Comparison of ENCODE assay signal across 1 cellular context in genomic region chr17:46192484-46193245, GRCh38.
TF ChIP-seq lines count a peak whose summit lies in the region.

No MANE protein-coding gene starts in this region.

TF ChIP-seq in A549, 52 proteins besides CTCF, POLR2A, EP300 and RAD21 (continued from another document):
- TF ChIP-seq HMGXB4 (CRISPR knock-in tag; IDR thresholded peaks at IDR 0.05; ENCODE audit: borderline replicate concordance) (no peak; the same call in 1 of the 2 replicates), RFX5 (IDR thresholded peaks at IDR 0.05) (no peak), MAZ (IDR thresholded peaks at IDR 0.05; ENCODE audit: borderline replicate concordance, low read depth, low read length) (no peak), ZFP36 (IDR thresholded peaks at IDR 0.05; ENCODE audit: borderline replicate concordance, partially characterized antibody) (peak; percentile 84), CBX8 (IDR thresholded peaks at IDR 0.05) (no peak), ZSCAN20 (CRISPR knock-in tag; IDR thresholded peaks at IDR 0.05) (no peak), POLR2AphosphoS2 (conservative IDR thresholded peaks at IDR 0.05; ENCODE audit: low read length) (no peak), SREBF2 (IDR thresholded peaks at IDR 0.05) (no peak), HOXA7 (CRISPR knock-in tag; IDR thresholded peaks at IDR 0.05) (no peak), RARB (CRISPR knock-in tag; IDR thresholded peaks at IDR 0.05) (no peak), RCOR1 (IDR thresholded peaks at IDR 0.05; ENCODE audit: low read depth, low read length) (no peak), MYC (IDR thresholded peaks at IDR 0.05; ENCODE audit: borderline replicate concordance, low read length) (no peak; the same call in 1 of the 2 replicates), TP53 (CRISPR knock-in tag; IDR thresholded peaks at IDR 0.05) (0 out of 2 replicates have a peak, but pooled peaks have one; percentile 15), HEYL (CRISPR knock-in tag; IDR thresholded peaks at IDR 0.05) (no peak), USF2 (IDR thresholded peaks at IDR 0.05) (peak; percentile 84), MAFK (IDR thresholded peaks at IDR 0.05; ENCODE audit: partially characterized antibody) (no peak), E2F6 (IDR thresholded peaks at IDR 0.05; ENCODE audit: borderline replicate concordance, low read depth) (0 out of 2 replicates have a peak, but pooled peaks have one; percentile 19), JUN (IDR thresholded peaks at IDR 0.05) (peak; percentile 63 to 84; a peak in 2 of 5 replicates), BCL3 (IDR thresholded peaks at IDR 0.05) (peak; percentile 60; the same call in 2 of the 3 replicates), JUNB (IDR thresholded peaks at IDR 0.05) (no peak), ESRRA (IDR thresholded peaks at IDR 0.05; ENCODE audit: borderline replicate concordance, low read length) (no peak), NR3C1 (IDR thresholded peaks at IDR 0.05) (no peak), EHMT2 (IDR thresholded peaks at IDR 0.05; ENCODE audit: low read depth) (no peak), SMC3 (IDR thresholded peaks at IDR 0.05) (no peak), CEBPB (IDR thresholded peaks at IDR 0.05) (0 out of 4 replicates have a peak, but pooled peaks of 1 of the 2 experiments have one; percentile 8), HES2 (IDR thresholded peaks at IDR 0.05) (no peak), CHD4 (IDR thresholded peaks at IDR 0.05; ENCODE audit: borderline replicate concordance) (peak; percentile 86; the same call in 1 of the 2 replicates), ELK1 (IDR thresholded peaks at IDR 0.05; ENCODE audit: low read depth, low read length) (no peak; the same call in 1 of the 2 replicates), GATA3 (IDR thresholded peaks at IDR 0.05; ENCODE audit: borderline replicate concordance) (no peak)
TF ChIP-seq in A549: peak in this region for 17.
